ENCODE assay signal across 17 cellular contexts in the genomic region with DNA sequence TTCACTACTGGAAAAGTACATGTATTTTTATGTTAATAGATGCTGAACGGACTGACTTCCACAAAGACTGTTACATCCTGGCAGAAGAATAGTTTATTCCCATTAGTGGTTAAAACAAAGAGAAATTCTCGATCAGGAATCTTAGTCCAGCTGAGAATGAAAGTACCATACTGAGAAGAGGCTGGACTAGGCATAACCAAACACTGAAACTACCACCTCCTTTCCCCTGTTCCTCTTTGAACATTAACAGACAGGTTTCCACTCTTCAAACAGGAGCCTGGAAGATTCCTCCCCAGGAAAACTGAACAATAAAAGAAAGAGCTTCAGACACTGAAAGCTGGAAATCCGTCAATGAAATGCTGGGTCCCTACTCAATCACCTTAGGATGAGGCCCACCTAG. TPM values are rescaled to one million over a fixed set of nuclear protein-coding genes. Genes with fewer than 3 reads are reported as not detected.
A peak's percentile ranks its signal among the peaks of the same experiment; 100 is the strongest.
DNase-seq lines count a peak whose midpoint lies in the region; ATAC-seq and TF ChIP-seq lines count a peak whose summit lies in the region.
"Had no signal": no experiment of that assay in that cellular context is flagged by ENCODE, and none has a peak within 500 bp of the region (broad histone marks: within the 10 kb centered on the region; RNA-seq: fewer than 3 reads in every experiment).

No MANE protein-coding gene starts in this region.

- WGBS in smooth muscle cell (ENCODE audit: low lambda C conversion rate) = 83% methylated on average over 3 of the region's 3 CpGs

- no peak overlapping the region for H2AFZ ChIP-seq in ACC112 (ENCODE audit: low read length, unreplicated experiment)
- no peak overlapping the region for H2AFZ ChIP-seq in smooth muscle cell (ENCODE audit: low read depth)
- H2AFZ ChIP-seq: GM23248 had no signal

- no peaks in the 10 kb centered on the region for H3K27me3 ChIP-seq in ACC112 (ENCODE audit: insufficient read depth, low read length)
- no peaks in the 10 kb centered on the region for H3K27me3 ChIP-seq in brain microvascular endothelial cell (replicated peaks)
- H3K27me3 ChIP-seq in smooth muscle cell (ENCODE audit: low read depth) = no peaks in the 10 kb centered on the region
- H3K27me3 ChIP-seq: heart left ventricle, suprapubic skin had no signal

- peaks cover 10% of the 10 kb centered on the region for H3K4me1 ChIP-seq in ACC112 (ENCODE audit: control insufficient read depth, insufficient read depth, low read length, unreplicated experiment)
- H3K4me1 ChIP-seq in smooth muscle cell (ENCODE audit: low read depth) = no peaks in the 10 kb centered on the region
- H3K4me1 ChIP-seq: heart left ventricle had no signal

- TF ChIP-seq CTCF in brain microvascular endothelial cell (IDR thresholded peaks at IDR 0.05; ENCODE audit: low read depth, low read length, missing control alignments) (no peak), smooth muscle cell (IDR thresholded peaks at IDR 0.05; ENCODE audit: borderline replicate concordance, insufficient read depth, poor library complexity, severe bottlenecking) (no peak), GM10266 (IDR thresholded peaks at IDR 0.05; ENCODE audit: control insufficient read depth, insufficient read depth, low read depth, missing control alignments) (no peak)

- H3K4me3 ChIP-seq in ACC112 (ENCODE audit: low read depth, low read length) = no peak overlapping the region
- H3K4me3 ChIP-seq in brain microvascular endothelial cell (ENCODE audit: low read depth, low read length) = no peak overlapping the region
- no peak overlapping the region for H3K4me3 ChIP-seq in smooth muscle cell
- H3K4me3 ChIP-seq: GM23248, heart left ventricle, suprapubic skin had no signal

- H4K20me1 ChIP-seq in smooth muscle cell (ENCODE audit: low read depth) = peaks cover 15% of the 10 kb centered on the region

- H3K36me3 ChIP-seq in ACC112 (ENCODE audit: insufficient read depth, low read length) (peaks cover 9% of the 10 kb centered on the region), brain microvascular endothelial cell (replicated peaks) (no peaks in the 10 kb centered on the region), smooth muscle cell (ENCODE audit: low read depth) (no peaks in the 10 kb centered on the region)
- H3K36me3 ChIP-seq: suprapubic skin had no signal

- no peak for DNase-seq in brain microvascular endothelial cell
- DNase-seq in stimulated activated CD4-positive, alpha-beta T cell treated with anti-CD3 and anti-CD28 coated beads, Interleukin-15, amount 100 ng/mL, for 24 hours = no peak
- no peak for DNase-seq in smooth muscle cell (lab: John Stamatoyannopoulos, UW; ENCODE audit: unreplicated experiment)
- no peak for DNase-seq in ureter (ENCODE audit: low spot score)
- DNase-seq in GM10266 (ENCODE audit: extremely low spot score) = no peak
- DNase-seq: 8988T, dermis blood vessel endothelial cell, DMS153, GM23248, heart left ventricle, NCI-H748 treated with DMSO at 0.1 percent for 48 hours, right cardiac atrium, T-helper 1 cell had no signal

- in situ Hi-C loops in brain microvascular endothelial cell (cut with HindIII; ENCODE audit: low pct_ligation_motif_present, low sequenced_read_pairs) = no loop called here

- H3K9me3 ChIP-seq in smooth muscle cell (replicated peaks; ENCODE audit: low read depth) = no peaks in the 10 kb centered on the region
- H3K9me3 ChIP-seq: suprapubic skin had no signal

- H3K79me2 ChIP-seq in ACC112 (ENCODE audit: control insufficient read depth, insufficient read depth, low read length, unreplicated experiment) (peaks cover 16% of the 10 kb centered on the region), smooth muscle cell (ENCODE audit: low read depth) (no peaks in the 10 kb centered on the region)

- no peak overlapping the region for H3K4me2 ChIP-seq in smooth muscle cell

- H3K27ac ChIP-seq in ACC112 (ENCODE audit: low read depth, low read length) (peak overlapping the region; percentile 63), brain microvascular endothelial cell (peak overlapping the region; percentile 24), smooth muscle cell (ENCODE audit: low read depth) (no peak overlapping the region)
- H3K27ac ChIP-seq: GM23248, heart left ventricle, suprapubic skin had no signal

- ATAC-seq in GM19463 (IDR thresholded peaks at IDR 0.05; ENCODE audit: unreplicated experiment) (peak; percentile 73), HG03025 (IDR thresholded peaks at IDR 0.05; ENCODE audit: low FRiP score, unreplicated experiment) (peak; percentile 59)
- ATAC-seq: heart left ventricle had no signal

- H3F3A ChIP-seq in smooth muscle cell (ENCODE audit: low read depth) = no peaks in the 10 kb centered on the region

- H3K9ac ChIP-seq in smooth muscle cell (ENCODE audit: low read depth) = no peak overlapping the region
- H3K9ac ChIP-seq: GM23248 had no signal

RNA-seq across cellular contexts. Expression of gene LDAH, which starts 25.8 kb away (rescaled TPM):
- total RNA-seq in smooth muscle cell (15.7 and 50.8 TPM in 2 replicates), ureter (42.5 TPM)
- 14.6 and 14.9 TPM in 2 replicates for polyA plus RNA-seq in smooth muscle cell
